11 cellular contexts compared by ENCODE assay signal in the genomic region with DNA sequence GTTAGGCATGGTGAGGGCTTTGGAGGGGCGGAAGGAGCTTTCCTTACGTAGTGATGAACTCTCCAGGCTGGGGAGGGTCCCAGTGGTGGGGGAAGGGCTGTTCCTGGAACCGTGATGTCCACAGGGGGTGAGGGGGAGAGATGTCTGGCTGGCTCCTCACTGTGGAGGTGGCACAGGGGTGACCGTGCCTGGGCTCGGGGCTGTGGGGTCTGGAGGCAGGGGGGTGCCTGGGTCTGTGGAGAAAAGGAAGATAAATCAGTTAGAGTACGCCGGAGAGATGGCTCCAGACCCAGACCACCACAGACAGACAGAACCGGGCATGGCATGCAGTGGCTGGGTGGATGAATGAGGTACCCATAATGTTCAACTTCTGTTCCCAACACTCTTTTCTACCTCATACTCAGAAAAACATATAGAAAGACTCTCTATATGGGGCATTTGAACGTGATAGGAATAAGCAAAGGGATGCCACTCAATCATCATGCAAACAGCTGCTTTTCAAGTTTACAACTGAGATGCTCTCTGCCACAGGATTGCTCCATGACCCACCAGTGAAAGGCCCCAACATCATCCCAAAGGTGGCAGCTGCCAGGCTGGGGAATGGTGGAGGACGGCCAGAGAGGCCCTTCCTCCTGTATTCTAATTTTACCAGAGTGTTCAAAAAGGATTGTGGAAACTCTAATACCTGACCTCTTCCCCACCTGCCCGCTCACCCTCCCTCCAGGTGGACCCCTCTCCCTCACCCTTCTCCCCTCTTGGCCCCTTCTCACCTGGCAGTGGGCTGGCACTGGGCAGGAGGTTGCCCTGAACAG. TPM values are rescaled to one million over a fixed set of nuclear protein-coding genes. Genes with fewer than 3 reads are reported as not detected.
DNase-seq lines count a peak whose midpoint lies in the region; TF ChIP-seq lines count a peak whose summit lies in the region.
"Had no signal": no experiment of that assay in that cellular context is flagged by ENCODE, and none has a peak within 500 bp of the region (broad histone marks: within the 10 kb centered on the region; RNA-seq: fewer than 3 reads in every experiment).

No MANE protein-coding gene starts in this region.

- H3K4me1 Mint-ChIP-seq in IgD-negative memory B cell (peaks cover 18 to 24% (median 18%) of the 10 kb centered on the region in 3 donors), chondrocyte (ENCODE audit: low read depth) (peaks cover 28% of the 10 kb centered on the region), progenitor cell of endocrine pancreas (ENCODE audit: low read depth) (peaks cover 24% of the 10 kb centered on the region)

- peak overlapping the region in 2 of 3 donors; percentile 23 to 43 for H3K27ac Mint-ChIP-seq in IgD-negative memory B cell
- H3K27ac Mint-ChIP-seq in chondrocyte (ENCODE audit: unreplicated experiment), result peak overlapping the region; percentile 75
- peak overlapping the region; percentile 83 for H3K27ac Mint-ChIP-seq in progenitor cell of endocrine pancreas

- DNase-seq in EH (ENCODE audit: low read depth) (peak; percentile 41), chondrocyte (ENCODE audit: low spot score) (no peak), progenitor cell of endocrine pancreas (ENCODE audit: low spot score, unreplicated experiment) (no peak), substantia nigra (lab: John Stamatoyannopoulos, UW) (no peak), vagina (ENCODE audit: extremely low spot score in 2 of 2) (no peak), dorsolateral prefrontal cortex (no peak)
- no peak for DNase-seq in stimulated activated CD4-positive, alpha-beta T cell treated with anti-CD3 and anti-CD28 coated beads, Interleukin-4, amount 100 ng/mL, for 24 hours
- DNase-seq: NCI-H2107, OCI-M1 had no signal

- H3K9me3 ChIP-seq in vagina, result no peaks in the 10 kb centered on the region

- H3K27me3 Mint-ChIP-seq in IgD-negative memory B cell, result no peaks in the 10 kb centered on the region
- H3K27me3 Mint-ChIP-seq in chondrocyte (ENCODE audit: low read depth), result no peaks in the 10 kb centered on the region
- H3K27me3 Mint-ChIP-seq in progenitor cell of endocrine pancreas, result no peaks in the 10 kb centered on the region

- TF ChIP-seq CTCF in chondrocyte (IDR thresholded peaks at IDR 0.05) (no peak), progenitor cell of endocrine pancreas (IDR thresholded peaks at IDR 0.05; ENCODE audit: unreplicated experiment) (no peak), vagina (IDR thresholded peaks at IDR 0.05) (no peak), dorsolateral prefrontal cortex (IDR thresholded peaks at IDR 0.05 in 54 of 56, conservative IDR thresholded peaks at IDR 0.05 in 2 of 56; ENCODE audit: low read depth in 1 of 56, partially characterized antibody in 56 of 56) (no peak)

- H3K4me3 ChIP-seq in vagina (no peak overlapping the region), dorsolateral prefrontal cortex (no peak overlapping the region)
- H3K4me3 ChIP-seq: coronary artery had no signal

- H3K4me1 ChIP-seq in vagina, result peaks cover 27% of the 10 kb centered on the region

- H3K9me3 Mint-ChIP-seq in IgD-negative memory B cell, result no peaks in the 10 kb centered on the region
- no peaks in the 10 kb centered on the region for H3K9me3 Mint-ChIP-seq in chondrocyte (ENCODE audit: low read depth)
- H3K9me3 Mint-ChIP-seq in progenitor cell of endocrine pancreas (ENCODE audit: low read depth), result no peaks in the 10 kb centered on the region

- H3K4me3 Mint-ChIP-seq in IgD-negative memory B cell, result peak overlapping the region in 2 of 4 donors; percentile 37 to 55
- no peak overlapping the region for H3K4me3 Mint-ChIP-seq in chondrocyte (ENCODE audit: unreplicated experiment)
- H3K4me3 Mint-ChIP-seq in progenitor cell of endocrine pancreas (ENCODE audit: low read depth), result no peak overlapping the region

- H3K36me3 Mint-ChIP-seq in IgD-negative memory B cell (peaks cover 4% of the 10 kb centered on the region), chondrocyte (ENCODE audit: low read depth) (peaks cover 50% of the 10 kb centered on the region), progenitor cell of endocrine pancreas (ENCODE audit: insufficient read depth) (peaks cover 42% of the 10 kb centered on the region)

- intact Hi-C loops in vagina (cut with DNase I) (loop anchor here (5.0 kb wide), 1 partner anchor 41 kb away; no protein-coding TSS in a partner anchor), dorsolateral prefrontal cortex (cut with DNase I) (loop anchor here in 1 of 2 donors (5.0 kb wide), 1 partner anchor 36 kb away; the partner anchor contains the start of gene ESYT1)

- no peaks in the 10 kb centered on the region for H3K27me3 ChIP-seq in vagina
- no peaks in the 10 kb centered on the region for H3K27me3 ChIP-seq in dorsolateral prefrontal cortex

- H3K36me3 ChIP-seq in vagina, result peaks cover 3 to 78% of the 10 kb centered on the region in 2 donors

- TF ChIP-seq POLR2A in vagina (IDR thresholded peaks at IDR 0.05), result no peak

- H3K27ac ChIP-seq in substantia nigra (ENCODE audit: low read depth, low read length, poor library complexity, severe bottlenecking) (no peak overlapping the region), vagina (no peak overlapping the region), dorsolateral prefrontal cortex (peak overlapping the region in 6 of 59 donors; percentile 8 to 36 (median 30))

RNA-seq across cellular contexts. Expression of gene MYL6, which starts 5.6 kb away (rescaled TPM):
- 1,656 TPM for polyA plus RNA-seq in IgD-negative memory B cell
- total RNA-seq in chondrocyte (1,367 to 2,282 TPM (median 2,236 TPM) in 3 replicates), progenitor cell of endocrine pancreas (1,155 and 1,178 TPM in 2 replicates), vagina (2,285 TPM), dorsolateral prefrontal cortex (100 to 1,000 TPM; 295 to 716 (median 377) TPM)

RNA-seq across cellular contexts. Expression of gene MYL6B, which starts 11.4 kb away (rescaled TPM):
- polyA plus RNA-seq in IgD-negative memory B cell, result 25.2 TPM
- total RNA-seq in chondrocyte (70.5 to 79.7 TPM (median 75.2 TPM) in 3 replicates), progenitor cell of endocrine pancreas (169 and 172 TPM in 2 replicates), vagina (40.8 TPM), dorsolateral prefrontal cortex (100 to 1,000 TPM in 116 of 120 experiments, 10 to 100 TPM in 4; 75.7 to 236 (median 160) TPM)

RNA-seq across cellular contexts. Expression of gene SMARCC2, which starts 25.5 kb away (rescaled TPM):
- polyA plus RNA-seq in IgD-negative memory B cell, result 81.9 TPM
- total RNA-seq in chondrocyte (50.4 to 96.7 TPM (median 57.4 TPM) in 3 replicates), progenitor cell of endocrine pancreas (202 and 207 TPM in 2 replicates), vagina (95.3 TPM), dorsolateral prefrontal cortex (100 to 1,000 TPM; 144 to 252 (median 196) TPM)

RNA-seq across cellular contexts. Expression of gene ESYT1, which starts 35.7 kb away (rescaled TPM):
- polyA plus RNA-seq in IgD-negative memory B cell, result 156 TPM
- total RNA-seq in chondrocyte, result 127 to 155 TPM (median 144 TPM) in 3 replicates
- 102 TPM in 2 replicates for total RNA-seq in progenitor cell of endocrine pancreas
- 140 TPM for total RNA-seq in vagina
- 10 to 100 TPM; 32.5 to 86.2 (median 56.5) TPM for total RNA-seq in dorsolateral prefrontal cortex

RNA-seq across cellular contexts. Expression of gene ZC3H10, which starts 45.7 kb away (rescaled TPM):
- polyA plus RNA-seq in IgD-negative memory B cell, result 2.9 TPM
- total RNA-seq in chondrocyte, result 5.0 to 11.2 TPM (median 8.0 TPM) in 3 replicates
- total RNA-seq in progenitor cell of endocrine pancreas, result 12.0 and 13.8 TPM in 2 replicates
- 2.0 TPM for total RNA-seq in vagina
- 10 to 100 TPM in 25 of 120 experiments, 1 to 10 TPM in 95; 4.3 to 14.7 (median 8.4) TPM for total RNA-seq in dorsolateral prefrontal cortex

Comparison
In these comparisons a context has a peak if more than half of its experiments do, and no peak if none do; other contexts are left out.
1. H3K27ac Mint-ChIP-seq: peak in every context shown above with its lines; median percentile 83 in progenitor cell of endocrine pancreas; 75 in chondrocyte; 33 in IgD-negative memory B cell.